8 cellular contexts compared by ENCODE assay signal in the genomic region with DNA sequence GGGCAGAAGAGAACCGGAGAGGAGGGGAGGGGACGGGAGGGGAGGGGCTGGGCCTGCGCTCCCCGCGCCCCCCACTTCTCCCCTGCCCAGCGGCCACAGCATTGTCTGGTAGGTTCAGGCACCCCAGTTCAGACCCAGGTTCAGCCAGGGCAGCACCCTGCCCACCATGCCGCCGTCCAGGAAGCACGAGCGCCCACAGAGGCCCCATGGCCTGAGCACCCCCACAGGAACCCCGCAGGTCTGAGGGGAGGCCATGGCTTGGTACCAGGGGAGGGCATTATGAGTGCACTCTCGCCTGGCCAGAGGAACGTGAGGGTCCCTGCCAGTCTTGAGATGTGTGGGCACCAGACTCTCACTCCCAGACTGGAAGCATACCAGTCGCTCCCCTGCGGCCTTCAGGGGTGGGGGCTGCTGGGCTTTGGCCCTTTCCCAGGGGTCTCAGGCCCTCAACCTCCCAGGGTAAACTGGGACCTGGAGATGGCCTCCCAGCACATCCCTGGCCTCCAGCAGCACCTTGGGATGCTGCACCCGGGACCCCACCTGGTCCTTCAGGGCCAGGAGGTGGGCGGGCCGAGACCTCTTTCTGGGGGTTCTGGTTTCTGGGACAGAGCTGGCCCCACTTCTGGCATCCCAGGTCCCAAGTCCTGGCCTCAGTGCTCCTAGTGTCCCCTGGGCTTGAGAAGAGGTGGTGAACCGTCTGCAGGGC. TPM values are rescaled to one million over a fixed set of nuclear protein-coding genes. Genes with fewer than 3 reads are reported as not detected.
DNase-seq lines count a peak whose midpoint lies in the region; ATAC-seq, FAIRE-seq and TF ChIP-seq lines count a peak whose summit lies in the region.

No MANE protein-coding gene starts in this region.

- H3K9ac ChIP-seq in H1 (replicated peaks in 1 of 4; ENCODE audit: extremely low read depth in 1 of 4, low read depth in 3 of 4, low read length in 3 of 4), result no peak overlapping the region

- no peak overlapping the region for H3K4me3 ChIP-seq in A673 (ENCODE audit: low read depth, low read length, poor library complexity, severe bottlenecking)
- H3K4me3 ChIP-seq in H1 (ENCODE audit: extremely low read depth in 1 of 4, insufficient read depth in 2 of 4, low read depth in 3 of 4, low read length in 4 of 4), result no peak overlapping the region; a peak in 1 of 8 replicates
- no peak overlapping the region for H3K4me3 ChIP-seq in osteoblast (ENCODE audit: insufficient read depth, low read length)

- peak overlapping the region; percentile 51 for H4K5ac ChIP-seq in H1 (ENCODE audit: insufficient read length, low read depth, low read length)

- H3K4ac ChIP-seq in H1 (replicated peaks; ENCODE audit: insufficient read length, low read depth, low read length), result peak overlapping the region; percentile 7

- BruUV-seq in A673 (replicated peaks; lab: Mats Ljungman, UMichigan), result no TSS peak

- H2AFZ ChIP-seq in H1 (ENCODE audit: low read length), result no peak overlapping the region
- no peak overlapping the region for H2AFZ ChIP-seq in osteoblast (ENCODE audit: low read length)

- H3K23ac ChIP-seq in H1 (ENCODE audit: insufficient read length), result no peak overlapping the region

- H3K23me2 ChIP-seq in H1 (ENCODE audit: low read depth, low read length), result peaks cover 2% of the 10 kb centered on the region; the same call in 1 of the 2 replicates

- peak overlapping the region; percentile 47 for H2BK120ac ChIP-seq in H1 (replicated peaks; ENCODE audit: low read depth, low read length)

- H3K9me3 ChIP-seq in A673 (ENCODE audit: low read depth, low read length, poor library complexity, severe bottlenecking), result no peaks in the 10 kb centered on the region
- H3K9me3 ChIP-seq in H1 (ENCODE audit: insufficient read depth in 2 of 2, low read depth in 1 of 2, low read length in 1 of 2), result no peaks in the 10 kb centered on the region; a peak in 1 of 4 replicates
- no peaks in the 10 kb centered on the region for H3K9me3 ChIP-seq in osteoblast (ENCODE audit: low read depth, low read length)

- H2BK20ac ChIP-seq in H1 (ENCODE audit: low read length), result peak overlapping the region; percentile 86; the same call in 1 of the 2 replicates

- no peak overlapping the region for H3K56ac ChIP-seq in H1 (replicated peaks; ENCODE audit: insufficient read length, low read depth, low read length)

- H3K79me2 ChIP-seq in H1 (ENCODE audit: control insufficient read depth in 1 of 2, insufficient read depth in 2 of 2, low read length in 2 of 2) (peaks cover 0 to 8% of the 10 kb centered on the region in 2 experiments; a peak in 2 of 4 replicates), osteoblast (ENCODE audit: insufficient read depth, low read length) (peaks cover 40% of the 10 kb centered on the region)

- H3K79me1 ChIP-seq in H1 (ENCODE audit: low read depth, low read length), result no peaks in the 10 kb centered on the region; the same call in 1 of the 2 replicates

- CTCF ChIA-PET in A673 (lab: Charles Lee) (interaction anchor here (1.0 kb wide), 1 partner anchor 57 kb away, joined by 4 read pairs; a partner anchor contains a TSS), H1 (lab: Charles Lee; ENCODE audit: partially characterized antibody) (interaction anchor here (0.7 to 2.2 kb wide), 5 partner anchors 13 to 57 kb away, joined by 3 to 6 read pairs (median 3); no protein-coding TSS in a partner anchor)

- H4K91ac ChIP-seq in H1 (replicated peaks; ENCODE audit: insufficient read length, low read length), result peak overlapping the region; percentile 89

- peak overlapping the region; percentile 68; the same call in 1 of the 2 replicates for H2BK12ac ChIP-seq in H1 (ENCODE audit: low read depth, low read length)

- 0 out of 2 replicates have a peak overlapping the region, but pooled peaks have one; percentile 61 for H2BK15ac ChIP-seq in H1 (ENCODE audit: low read length)

- no peak for TF ChIP-seq POLR2A in H1 (IDR thresholded peaks at IDR 0.05; ENCODE audit: control extremely low read depth in 1 of 2, low read depth in 2 of 2, low read length in 2 of 2)

- no peak for DNase-seq in A673 (ENCODE audit: low spot score)
- DNase-seq in NCI-H69 (lab: John Stamatoyannopoulos, UW), result peak; percentile 46
- no peak for DNase-seq in H1 (ENCODE audit: low read depth in 1 of 2, low spot score in 2 of 2)
- peak; percentile 90 for DNase-seq in osteoblast (ENCODE audit: insufficient read length, low spot score, missing footprints)
- DNase-seq in hepatic stellate cell (ENCODE audit: low spot score), result no peak
- no peak for DNase-seq in activated CD4-positive, alpha-beta T cell treated with anti-CD3 and anti-CD28 coated beads, Interleukin-2, amount 50 U/mL, for 48 hours
- no peak for DNase-seq in NCI-H1092 (lab: John Stamatoyannopoulos, UW)

- 0 out of 2 replicates have a peak overlapping the region, but pooled peaks have one; percentile 39 for H2AK5ac ChIP-seq in H1 (ENCODE audit: low read depth, low read length)

- peak overlapping the region; percentile 87 for H3K18ac ChIP-seq in H1 (ENCODE audit: extremely low read depth, low read length)

- intact Hi-C loops in A673 (cut with micrococcal nuclease; ENCODE audit: unreplicated experiment), result no loop called here

- FAIRE-seq in H1 (lab: Jason Lieb, UNC), result no peak

- H3K36me3 ChIP-seq in A673 (ENCODE audit: insufficient read depth, low read length, poor library complexity, severe bottlenecking) (peaks cover 7% of the 10 kb centered on the region), H1 (ENCODE audit: control insufficient read depth in 2 of 4, insufficient read depth in 4 of 4, low read length in 3 of 4) (no peaks in the 10 kb centered on the region), osteoblast (ENCODE audit: insufficient read depth, low read length) (no peaks in the 10 kb centered on the region)

- ATAC-seq in HG03354 (IDR thresholded peaks at IDR 0.05; ENCODE audit: poor library complexity, severe bottlenecking, unreplicated experiment), result no peak

- WGBS in H1 (ENCODE audit: extremely low coverage in 1 of 2, insufficient coverage in 1 of 2, insufficient read length in 1 of 2, insufficient replicate concordance in 2 of 2, low coverage in 1 of 2, low lambda C conversion rate in 2 of 2, missing lambda C conversion rate in 1 of 2), 2 experiments, result 83% methylated on average over 13 of the region's 19 CpGs; no CpG with 5 or more reads in 1 of the 2 experiments

- H3K4me1 ChIP-seq in A673 (ENCODE audit: insufficient read depth, low read length, poor library complexity, severe bottlenecking) (peaks cover 36% of the 10 kb centered on the region), H1 (replicated peaks in 1 of 4; ENCODE audit: control insufficient read depth in 3 of 4, insufficient read depth in 4 of 4, low read length in 3 of 4) (peaks cover 3 to 36% (median 20%) of the 10 kb centered on the region in 4 experiments), osteoblast (ENCODE audit: insufficient read depth, low read length) (peaks cover 48% of the 10 kb centered on the region)

- H3K4me2 ChIP-seq in H1 (ENCODE audit: insufficient read depth in 1 of 2, low read depth in 2 of 2, low read length in 2 of 2), result no peak overlapping the region; a peak in 1 of 4 replicates
- H3K4me2 ChIP-seq in osteoblast (ENCODE audit: insufficient read depth, low read length), result peak overlapping the region; percentile 27

- peak overlapping the region; percentile 60; the same call in 1 of the 2 replicates for H2BK5ac ChIP-seq in H1 (ENCODE audit: low read depth, low read length)

- POLR2A ChIA-PET in A673 (lab: Charles Lee; ENCODE audit: low non-redundant PET), result no interaction called here
- POLR2A ChIA-PET in H1 (lab: Charles Lee; ENCODE audit: partially characterized antibody), result interaction anchor here (0.6 to 2.2 kb wide), 5 partner anchors 14 to 187 kb away, joined by 3 to 16 read pairs (median 3); no protein-coding TSS in a partner anchor

- no peak for TF ChIP-seq EP300 in H1 (IDR thresholded peaks at IDR 0.05; ENCODE audit: borderline replicate concordance in 1 of 2, low read depth in 2 of 2, low read length in 2 of 2)

- H3K27me3 ChIP-seq in A673 (replicated peaks; ENCODE audit: insufficient read depth, low read depth, low read length, poor library complexity), result no peaks in the 10 kb centered on the region
- H3K27me3 ChIP-seq in H1 (replicated peaks in 1 of 4; ENCODE audit: control insufficient read depth in 3 of 4, extremely low read depth in 1 of 4, insufficient read depth in 3 of 4, low read length in 3 of 4), result no peaks in the 10 kb centered on the region; a peak in 2 of 7 replicates
- no peaks in the 10 kb centered on the region for H3K27me3 ChIP-seq in osteoblast (ENCODE audit: insufficient read depth, low read length)

- TF ChIP-seq CTCF in A673 (conservative IDR thresholded peaks at IDR 0.05; ENCODE audit: low read depth, low read length) (no peak), H1 (IDR thresholded peaks at IDR 0.05; ENCODE audit: control extremely low read depth in 1 of 3, insufficient read depth in 1 of 3, low read depth in 1 of 3, low read length in 3 of 3) (no peak), osteoblast (IDR thresholded peaks at IDR 0.05; ENCODE audit: extremely low read depth, low read depth, low read length) (no peak)

- H4K8ac ChIP-seq in H1 (ENCODE audit: extremely low read depth, insufficient read depth, low read length), result no peak overlapping the region; the same call in 1 of the 2 replicates

- H3K27ac ChIP-seq in A673 (ENCODE audit: low read depth, low read length, poor library complexity, severe bottlenecking) (peak overlapping the region; percentile 46), H1 (ENCODE audit: low read depth, low read length) (no peak overlapping the region), osteoblast (ENCODE audit: low read depth, low read length) (peak overlapping the region; percentile 11)

- H4K20me1 ChIP-seq in H1 (replicated peaks in 1 of 2; ENCODE audit: control insufficient read depth in 1 of 2, insufficient read depth in 2 of 2, low read length in 2 of 2), result peaks cover 2 to 11% of the 10 kb centered on the region in 2 experiments
- H4K20me1 ChIP-seq in osteoblast (ENCODE audit: insufficient read depth, low read length), result peaks cover 23% of the 10 kb centered on the region

- no peak for TF ChIP-seq RAD21 in H1 (IDR thresholded peaks at IDR 0.05 in 1 of 2, conservative IDR thresholded peaks at IDR 0.05 in 1 of 2; ENCODE audit: low read depth in 2 of 2, low read length in 2 of 2)

- H3K14ac ChIP-seq in H1 (ENCODE audit: insufficient read length), result no peak overlapping the region

RNA-seq across cellular contexts. Expression of a gene that starts 0.6 kb away (rescaled TPM):
- total RNA-seq in A673 (2021), result 155 and 173 TPM in 2 replicates
- total RNA-seq in H1 (2021; fragmentation: NEBNext Ultra II Directional; extraction: Animal tissue kit (Norgen Biotek cat#: 25700)), result 92.8 and 106 TPM in 2 replicates
- 58.3 and 83.3 TPM in 2 replicates for polyA plus RNA-seq in H1 (2011; rRNA removed)
- 58.5 TPM for polyA plus RNA-seq in H1 (2011; cell fraction: cytosol; rRNA removed)
- 226 TPM for polyA plus RNA-seq in H1 (2011; cell fraction: nucleus; rRNA removed)
- 63.1 to 97.9 TPM (median 90.3 TPM) in 4 replicates for polyA plus RNA-seq in H1 (2012, experiment 1 of 2)
- polyA plus RNA-seq in H1 (2012, experiment 2 of 2), result 97.7 TPM
- polyA plus RNA-seq in H1 (2013, experiment 1 of 2), result 115 TPM
- polyA plus RNA-seq in H1 (2013, experiment 2 of 2), result 92.5 TPM
- 71.0 and 71.3 TPM in 2 replicates for polyA minus RNA-seq in H1 (2011; rRNA and poly(A)+ RNA removed)
- polyA minus RNA-seq in H1 (2011; cell fraction: cytosol; rRNA and poly(A)+ RNA removed), result 70.6 TPM
- 62.9 TPM for polyA minus RNA-seq in H1 (2011; cell fraction: nucleus; rRNA and poly(A)+ RNA removed)
- total RNA-seq in osteoblast, result 166 and 209 TPM in 2 replicates

RNA-seq across cellular contexts. Expression of a gene that starts 18.8 kb away (rescaled TPM):
- 5.3 and 10.8 TPM in 2 replicates for total RNA-seq in A673 (2021)
- total RNA-seq in H1 (2021; fragmentation: NEBNext Ultra II Directional; extraction: Animal tissue kit (Norgen Biotek cat#: 25700)), result 1.1 TPM in 2 replicates
- polyA plus RNA-seq in H1 (2011; rRNA removed), result 1.9 and 3.6 TPM in 2 replicates
- 2.0 TPM for polyA plus RNA-seq in H1 (2011; cell fraction: cytosol; rRNA removed)
- 13.0 TPM for polyA plus RNA-seq in H1 (2011; cell fraction: nucleus; rRNA removed)
- 0.58 to 2.1 TPM (median 1.6 TPM) in 4 replicates for polyA plus RNA-seq in H1 (2012, experiment 1 of 2)
- 0.84 TPM for polyA plus RNA-seq in H1 (2012, experiment 2 of 2)
- polyA plus RNA-seq in H1 (2013, experiment 1 of 2), result 0.75 TPM
- polyA plus RNA-seq in H1 (2013, experiment 2 of 2), result 0.75 TPM
- polyA minus RNA-seq in H1 (2011; rRNA and poly(A)+ RNA removed), result 0.32 and 0.50 TPM in 2 replicates
- 1.2 TPM for polyA minus RNA-seq in H1 (2011; cell fraction: cytosol; rRNA and poly(A)+ RNA removed)
- polyA minus RNA-seq in H1 (2011; cell fraction: nucleus; rRNA and poly(A)+ RNA removed), result 1.4 TPM
- total RNA-seq in osteoblast, result 5.9 and 6.5 TPM in 2 replicates

RNA-seq across cellular contexts. Expression of a gene that starts 35.1 kb away (rescaled TPM):
- total RNA-seq in A673 (2021) (64.6 and 66.7 TPM in 2 replicates), osteoblast (51.0 and 61.2 TPM in 2 replicates)
- total RNA-seq in H1 (2021; fragmentation: NEBNext Ultra II Directional; extraction: Animal tissue kit (Norgen Biotek cat#: 25700)), result 32.2 and 32.3 TPM in 2 replicates
- polyA plus RNA-seq in H1 (2011; rRNA removed), result 25.0 and 33.1 TPM in 2 replicates
- 34.4 TPM for polyA plus RNA-seq in H1 (2011; cell fraction: cytosol; rRNA removed)
- polyA plus RNA-seq in H1 (2011; cell fraction: nucleus; rRNA removed), result 140 TPM
- polyA plus RNA-seq in H1 (2012, experiment 1 of 2), result 24.5 to 41.1 TPM (median 35.3 TPM) in 4 replicates
- polyA plus RNA-seq in H1 (2012, experiment 2 of 2), result 25.1 TPM
- 17.9 TPM for polyA plus RNA-seq in H1 (2013, experiment 1 of 2)
- 16.7 TPM for polyA plus RNA-seq in H1 (2013, experiment 2 of 2)
- 30.2 and 31.7 TPM in 2 replicates for polyA minus RNA-seq in H1 (2011; rRNA and poly(A)+ RNA removed)
- 23.9 TPM for polyA minus RNA-seq in H1 (2011; cell fraction: cytosol; rRNA and poly(A)+ RNA removed)
- 34.9 TPM for polyA minus RNA-seq in H1 (2011; cell fraction: nucleus; rRNA and poly(A)+ RNA removed)

RNA-seq across cellular contexts. Expression of a gene that starts 37.9 kb away (rescaled TPM):
- total RNA-seq in A673 (2021), result 5.4 and 10.4 TPM in 2 replicates
- total RNA-seq in H1 (2021; fragmentation: NEBNext Ultra II Directional; extraction: Animal tissue kit (Norgen Biotek cat#: 25700)), result 1.5 TPM in 2 replicates
- polyA plus RNA-seq in H1 (2011; rRNA removed), result 0.70 and 1.5 TPM in 2 replicates
- 1.1 TPM for polyA plus RNA-seq in H1 (2011; cell fraction: cytosol; rRNA removed)
- 4.6 TPM for polyA plus RNA-seq in H1 (2011; cell fraction: nucleus; rRNA removed)
- 0.36 to 1.7 TPM (median 1.1 TPM) in 4 replicates for polyA plus RNA-seq in H1 (2012, experiment 1 of 2)
- polyA plus RNA-seq in H1 (2012, experiment 2 of 2), result 0.45 TPM
- 0.87 TPM for polyA plus RNA-seq in H1 (2013, experiment 1 of 2)
- polyA plus RNA-seq in H1 (2013, experiment 2 of 2), result 0.96 TPM
- 0.57 and 0.68 TPM in 2 replicates for polyA minus RNA-seq in H1 (2011; rRNA and poly(A)+ RNA removed)
- not detected for polyA minus RNA-seq in H1 (2011; cell fraction: cytosol; rRNA and poly(A)+ RNA removed)
- 1.00 TPM for polyA minus RNA-seq in H1 (2011; cell fraction: nucleus; rRNA and poly(A)+ RNA removed)
- 2.9 and 6.2 TPM in 2 replicates for total RNA-seq in osteoblast

RNA-seq across cellular contexts. Expression of a gene that starts 46.6 kb away (rescaled TPM):
- total RNA-seq in A673 (2021), result 20.8 and 27.5 TPM in 2 replicates
- 15.6 and 20.3 TPM in 2 replicates for total RNA-seq in H1 (2021; fragmentation: NEBNext Ultra II Directional; extraction: Animal tissue kit (Norgen Biotek cat#: 25700))
- 17.3 and 25.9 TPM in 2 replicates for polyA plus RNA-seq in H1 (2011; rRNA removed)
- 24.5 TPM for polyA plus RNA-seq in H1 (2011; cell fraction: cytosol; rRNA removed)
- 83.3 TPM for polyA plus RNA-seq in H1 (2011; cell fraction: nucleus; rRNA removed)
- polyA plus RNA-seq in H1 (2012, experiment 1 of 2), result 13.2 to 20.0 TPM (median 18.2 TPM) in 4 replicates
- 15.2 TPM for polyA plus RNA-seq in H1 (2012, experiment 2 of 2)
- 14.5 TPM for polyA plus RNA-seq in H1 (2013, experiment 1 of 2)
- 11.9 TPM for polyA plus RNA-seq in H1 (2013, experiment 2 of 2)
- polyA minus RNA-seq in H1 (2011; rRNA and poly(A)+ RNA removed), result 8.8 and 9.6 TPM in 2 replicates
- polyA minus RNA-seq in H1 (2011; cell fraction: cytosol; rRNA and poly(A)+ RNA removed), result 11.2 TPM
- polyA minus RNA-seq in H1 (2011; cell fraction: nucleus; rRNA and poly(A)+ RNA removed), result 19.5 TPM
- total RNA-seq in osteoblast, result 24.8 and 34.0 TPM in 2 replicates

Comparison
In these comparisons a context has a peak if more than half of its experiments do, and no peak if none do; other contexts are left out.
1. DNase-seq: peak in NCI-H69 (single experiment) and osteoblast (single experiment); none in A673 (single experiment), H1 (0 of 2), hepatic stellate cell (single experiment), activated CD4-positive, alpha-beta T cell treated with anti-CD3 and anti-CD28 coated beads, Interleukin-2, amount 50 U/mL, for 48 hours (0 of 2) and NCI-H1092 (single experiment).